In the genomic region with DNA sequence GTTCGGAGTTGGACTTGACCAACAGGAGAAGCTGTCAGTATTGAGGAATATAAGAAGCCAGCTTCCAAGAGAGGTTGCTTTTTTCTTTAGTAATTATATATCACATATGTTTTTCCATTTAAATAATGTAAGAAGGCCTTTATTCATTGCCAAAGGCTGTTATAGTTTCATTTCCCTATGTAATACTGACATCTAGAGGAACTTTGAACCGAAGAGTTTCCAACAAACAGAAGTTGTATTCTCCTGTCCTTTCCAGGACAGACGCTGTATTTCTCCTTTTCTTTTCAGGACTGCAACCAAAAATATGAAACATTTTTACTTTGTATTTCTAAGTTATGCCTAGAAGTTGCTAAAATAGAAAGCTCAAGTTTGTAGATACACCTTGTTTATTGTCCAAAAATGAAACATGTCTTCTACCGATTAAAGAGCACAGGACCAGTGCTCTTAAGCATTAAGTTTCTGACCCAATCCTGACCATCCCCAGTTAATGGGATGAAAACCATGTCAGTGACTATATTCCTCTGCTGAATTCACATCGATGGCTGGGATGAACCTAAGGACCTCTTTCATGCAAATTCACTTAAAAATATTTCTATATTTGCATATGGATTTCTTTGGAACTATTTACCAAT, we compare ENCODE assay signal across 8 cellular contexts. TPM values are rescaled to one million over a fixed set of nuclear protein-coding genes. Genes with fewer than 3 reads are reported as not detected.
DNase-seq lines count a peak whose midpoint lies in the region; ATAC-seq and TF ChIP-seq lines count a peak whose summit lies in the region.

No MANE protein-coding gene starts in this region.

- H3K9me3 ChIP-seq in right atrium auricular region (no peaks in the 10 kb centered on the region), T-helper 17 cell (ENCODE audit: control insufficient read depth, low read length, poor library complexity, severe bottlenecking) (no peaks in the 10 kb centered on the region)
- no peaks in the 10 kb centered on the region for H3K9me3 ChIP-seq in naive thymus-derived CD4-positive, alpha-beta T cell (ENCODE audit: control insufficient read depth in 2 of 3, low read length in 3 of 3)

- H3K27ac Mint-ChIP-seq in T-helper 17 cell, result no peak overlapping the region
- no peak overlapping the region for H3K27ac Mint-ChIP-seq in naive thymus-derived CD4-positive, alpha-beta T cell

- no peak overlapping the region for H3K4me3 Mint-ChIP-seq in T-helper 17 cell
- H3K4me3 Mint-ChIP-seq in naive thymus-derived CD4-positive, alpha-beta T cell, result no peak overlapping the region

- no peaks in the 10 kb centered on the region for H3K36me3 Mint-ChIP-seq in T-helper 17 cell (ENCODE audit: low read depth)
- H3K36me3 Mint-ChIP-seq in naive thymus-derived CD4-positive, alpha-beta T cell, result no peaks in the 10 kb centered on the region

- H3K9me3 Mint-ChIP-seq in naive thymus-derived CD4-positive, alpha-beta T cell, result no peaks in the 10 kb centered on the region

- POLR2A ChIA-PET in naive thymus-derived CD4-positive, alpha-beta T cell (lab: Charles Lee), result no interaction called here

- ATAC-seq in SK-N-SH treated with all-trans-retinoic acid at 6 μM for 48 hours (peak; percentile 55; the same call in 2 of the 3 replicates), T-helper 17 cell (no peak)
- ATAC-seq in naive thymus-derived CD4-positive, alpha-beta T cell, result no peak

- no peaks in the 10 kb centered on the region for H3K27me3 ChIP-seq in right atrium auricular region
- H3K27me3 ChIP-seq in naive thymus-derived CD4-positive, alpha-beta T cell (ENCODE audit: control insufficient read depth in 2 of 2, insufficient read depth in 2 of 2, low read length in 2 of 2), result no peaks in the 10 kb centered on the region

- peaks cover 2% of the 10 kb centered on the region for H3K4me1 Mint-ChIP-seq in T-helper 17 cell
- no peaks in the 10 kb centered on the region for H3K4me1 Mint-ChIP-seq in naive thymus-derived CD4-positive, alpha-beta T cell

- H3K4me3 ChIP-seq in HFF-Myc (replicated peaks; ENCODE audit: low read depth, low read length) (no peak overlapping the region), right atrium auricular region (no peak overlapping the region)
- no peak overlapping the region for H3K4me3 ChIP-seq in naive thymus-derived CD4-positive, alpha-beta T cell (ENCODE audit: low read length)

- TF ChIP-seq CTCF in HFF-Myc (IDR thresholded peaks at IDR 0.05; ENCODE audit: low read depth, low read length, missing control alignments) (peak; percentile 7), right atrium auricular region (IDR thresholded peaks at IDR 0.05) (peak; percentile 12 to 57)

- H3K27me3 Mint-ChIP-seq in T-helper 17 cell, result peaks cover 16% of the 10 kb centered on the region
- peaks cover 0 to 12% (median 11%) of the 10 kb centered on the region in 5 donors for H3K27me3 Mint-ChIP-seq in naive thymus-derived CD4-positive, alpha-beta T cell

- peak; percentile 71 to 73 for DNase-seq in AML-193 (lab: John Stamatoyannopoulos, UW)
- no peak for DNase-seq in HFF-Myc (ENCODE audit: extremely low read depth, low read depth)
- DNase-seq in right atrium auricular region (ENCODE audit: low spot score), result no peak
- no peak for DNase-seq in T-helper 17 cell
- no peak for DNase-seq in naive thymus-derived CD4-positive, alpha-beta T cell
- no peak for DNase-seq in activated CD4-positive, alpha-beta T cell treated with anti-CD3 and anti-CD28 coated beads, Interleukin-2, amount 50 U/mL, for 4 hours
- no peak for DNase-seq in effector CD4-positive, alpha-beta T cell

- CTCF ChIA-PET in naive thymus-derived CD4-positive, alpha-beta T cell (lab: Charles Lee), result no interaction called here

- H3K4me1 ChIP-seq in right atrium auricular region, result no peaks in the 10 kb centered on the region
- H3K4me1 ChIP-seq in naive thymus-derived CD4-positive, alpha-beta T cell (ENCODE audit: control insufficient read depth in 2 of 2, insufficient read depth in 2 of 2, low read length in 2 of 2), result no peaks in the 10 kb centered on the region

- intact Hi-C loops in naive thymus-derived CD4-positive, alpha-beta T cell (cut with micrococcal nuclease), result no loop called here

- H3K36me3 ChIP-seq in right atrium auricular region, result no peaks in the 10 kb centered on the region
- H3K36me3 ChIP-seq in naive thymus-derived CD4-positive, alpha-beta T cell (ENCODE audit: control insufficient read depth in 2 of 3, insufficient read depth in 3 of 3, low read length in 3 of 3), result no peaks in the 10 kb centered on the region

- H3K27ac ChIP-seq in right atrium auricular region, result no peak overlapping the region
- no peak overlapping the region for H3K27ac ChIP-seq in naive thymus-derived CD4-positive, alpha-beta T cell (ENCODE audit: low read depth, low read length)

TF ChIP-seq in SK-N-SH treated with all-trans-retinoic acid at 6 μM for 48 hours, 23 proteins besides CTCF, POLR2A, EP300 and RAD21:
- TF ChIP-seq, protein P1, sequence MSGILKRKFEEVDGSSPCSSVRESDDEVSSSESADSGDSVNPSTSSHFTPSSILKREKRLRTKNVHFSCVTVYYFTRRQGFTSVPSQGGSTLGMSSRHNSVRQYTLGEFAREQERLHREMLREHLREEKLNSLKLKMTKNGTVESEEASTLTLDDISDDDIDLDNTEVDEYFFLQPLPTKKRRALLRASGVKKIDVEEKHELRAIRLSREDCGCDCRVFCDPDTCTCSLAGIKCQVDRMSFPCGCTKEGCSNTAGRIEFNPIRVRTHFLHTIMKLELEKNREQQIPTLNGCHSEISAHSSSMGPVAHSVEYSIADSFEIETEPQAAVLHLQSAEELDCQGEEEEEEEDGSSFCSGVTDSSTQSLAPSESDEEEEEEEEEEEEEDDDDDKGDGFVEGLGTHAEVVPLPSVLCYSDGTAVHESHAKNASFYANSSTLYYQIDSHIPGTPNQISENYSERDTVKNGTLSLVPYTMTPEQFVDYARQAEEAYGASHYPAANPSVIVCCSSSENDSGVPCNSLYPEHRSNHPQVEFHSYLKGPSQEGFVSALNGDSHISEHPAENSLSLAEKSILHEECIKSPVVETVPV (CRISPR knock-in tag; IDR thresholded peaks at IDR 0.05), result no peak
- TF ChIP-seq TCF4 (CRISPR knock-in tag; IDR thresholded peaks at IDR 0.05; ENCODE audit: borderline replicate concordance) (no peak), ZNF8 (CRISPR knock-in tag; IDR thresholded peaks at IDR 0.05) (no peak), SNAI2 (CRISPR knock-in tag; IDR thresholded peaks at IDR 0.05) (no peak), TOX (CRISPR knock-in tag; IDR thresholded peaks at IDR 0.05; ENCODE audit: borderline replicate concordance) (no peak), PPARA (CRISPR knock-in tag; IDR thresholded peaks at IDR 0.05; ENCODE audit: borderline replicate concordance) (no peak), ZFP3 (CRISPR knock-in tag; IDR thresholded peaks at IDR 0.05) (no peak), ISL1 (CRISPR knock-in tag; IDR thresholded peaks at IDR 0.05) (no peak), ZFP30 (CRISPR knock-in tag; IDR thresholded peaks at IDR 0.05) (no peak), BACH2 (CRISPR knock-in tag; IDR thresholded peaks at IDR 0.05; ENCODE audit: borderline replicate concordance) (no peak), GLIS3 (CRISPR knock-in tag; IDR thresholded peaks at IDR 0.05) (no peak), ARNTL (CRISPR knock-in tag; IDR thresholded peaks at IDR 0.05; ENCODE audit: borderline replicate concordance, low read depth) (no peak), CSDC2 (CRISPR knock-in tag; IDR thresholded peaks at IDR 0.05) (no peak), ZC3H10 (CRISPR knock-in tag; IDR thresholded peaks at IDR 0.05) (no peak), ZNF70 (CRISPR knock-in tag; IDR thresholded peaks at IDR 0.05) (no peak), ESRRG (CRISPR knock-in tag; IDR thresholded peaks at IDR 0.05) (no peak), ZNF565 (CRISPR knock-in tag; conservative IDR thresholded peaks at IDR 0.05; ENCODE audit: low read depth) (no peak), OSR1 (CRISPR knock-in tag; IDR thresholded peaks at IDR 0.05) (no peak)
- TF ChIP-seq, protein P2, sequence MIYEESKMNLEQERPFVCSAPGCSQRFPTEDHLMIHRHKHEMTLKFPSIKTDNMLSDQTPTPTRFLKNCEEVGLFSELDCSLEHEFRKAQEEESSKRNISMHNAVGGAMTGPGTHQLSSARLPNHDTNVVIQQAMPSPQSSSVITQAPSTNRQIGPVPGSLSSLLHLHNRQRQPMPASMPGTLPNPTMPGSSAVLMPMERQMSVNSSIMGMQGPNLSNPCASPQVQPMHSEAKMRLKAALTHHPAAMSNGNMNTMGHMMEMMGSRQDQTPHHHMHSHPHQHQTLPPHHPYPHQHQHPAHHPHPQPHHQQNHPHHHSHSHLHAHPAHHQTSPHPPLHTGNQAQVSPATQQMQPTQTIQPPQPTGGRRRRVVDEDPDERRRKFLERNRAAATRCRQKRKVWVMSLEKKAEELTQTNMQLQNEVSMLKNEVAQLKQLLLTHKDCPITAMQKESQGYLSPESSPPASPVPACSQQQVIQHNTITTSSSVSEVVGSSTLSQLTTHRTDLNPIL (CRISPR knock-in tag; IDR thresholded peaks at IDR 0.05; ENCODE audit: low read depth), result no peak
- TF ChIP-seq, protein P3, sequence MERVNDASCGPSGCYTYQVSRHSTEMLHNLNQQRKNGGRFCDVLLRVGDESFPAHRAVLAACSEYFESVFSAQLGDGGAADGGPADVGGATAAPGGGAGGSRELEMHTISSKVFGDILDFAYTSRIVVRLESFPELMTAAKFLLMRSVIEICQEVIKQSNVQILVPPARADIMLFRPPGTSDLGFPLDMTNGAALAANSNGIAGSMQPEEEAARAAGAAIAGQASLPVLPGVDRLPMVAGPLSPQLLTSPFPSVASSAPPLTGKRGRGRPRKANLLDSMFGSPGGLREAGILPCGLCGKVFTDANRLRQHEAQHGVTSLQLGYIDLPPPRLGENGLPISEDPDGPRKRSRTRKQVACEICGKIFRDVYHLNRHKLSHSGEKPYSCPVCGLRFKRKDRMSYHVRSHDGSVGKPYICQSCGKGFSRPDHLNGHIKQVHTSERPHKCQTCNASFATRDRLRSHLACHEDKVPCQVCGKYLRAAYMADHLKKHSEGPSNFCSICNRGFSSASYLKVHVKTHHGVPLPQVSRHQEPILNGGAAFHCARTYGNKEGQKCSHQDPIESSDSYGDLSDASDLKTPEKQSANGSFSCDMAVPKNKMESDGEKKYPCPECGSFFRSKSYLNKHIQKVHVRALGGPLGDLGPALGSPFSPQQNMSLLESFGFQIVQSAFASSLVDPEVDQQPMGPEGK (CRISPR knock-in tag; IDR thresholded peaks at IDR 0.05; ENCODE audit: borderline replicate concordance), result no peak

RNA-seq across cellular contexts. Expression of a gene that starts 55.1 kb away (rescaled TPM):
- total RNA-seq in right atrium auricular region (1 to 10 TPM; 1.0 to 3.6 TPM), T-helper 17 cell (1 to 10 TPM in 1 of 2 donors, under 1 TPM in 1; 0.45 to 1.7 TPM)
- 1 to 10 TPM in 1 of 5 experiments, under 1 TPM in 4; 0.24 to 1.6 (median 0.44) TPM for total RNA-seq in naive thymus-derived CD4-positive, alpha-beta T cell
- under 1 TPM in 1 of 2 donors, not detected in 1; 0.23 TPM for polyA plus RNA-seq in naive thymus-derived CD4-positive, alpha-beta T cell

Comparison
In these comparisons a context has a peak if more than half of its experiments do, and no peak if none do; other contexts are left out.
1. DNase-seq: peak in AML-193 (2 of 2); none in HFF-Myc (single experiment), right atrium auricular region (single experiment), T-helper 17 cell (0 of 3), naive thymus-derived CD4-positive, alpha-beta T cell (0 of 9), activated CD4-positive, alpha-beta T cell treated with anti-CD3 and anti-CD28 coated beads, Interleukin-2, amount 50 U/mL, for 4 hours (0 of 2) and effector CD4-positive, alpha-beta T cell (single experiment).